ENCODE assay signal across 1 cellular context in genomic region chr20:50327666-50328065, GRCh38.
TF ChIP-seq lines count a peak whose summit lies in the region.

No MANE protein-coding gene starts in this region.

TF ChIP-seq in A549, 52 proteins besides CTCF, POLR2A, EP300 and RAD21 (continued from another document):
- 0 out of 2 replicates have a peak, but pooled peaks have one; percentile 23 for TF ChIP-seq JUNB (IDR thresholded peaks at IDR 0.05)
TF ChIP-seq in A549: peak in this region for 1.
